In the genomic region with DNA sequence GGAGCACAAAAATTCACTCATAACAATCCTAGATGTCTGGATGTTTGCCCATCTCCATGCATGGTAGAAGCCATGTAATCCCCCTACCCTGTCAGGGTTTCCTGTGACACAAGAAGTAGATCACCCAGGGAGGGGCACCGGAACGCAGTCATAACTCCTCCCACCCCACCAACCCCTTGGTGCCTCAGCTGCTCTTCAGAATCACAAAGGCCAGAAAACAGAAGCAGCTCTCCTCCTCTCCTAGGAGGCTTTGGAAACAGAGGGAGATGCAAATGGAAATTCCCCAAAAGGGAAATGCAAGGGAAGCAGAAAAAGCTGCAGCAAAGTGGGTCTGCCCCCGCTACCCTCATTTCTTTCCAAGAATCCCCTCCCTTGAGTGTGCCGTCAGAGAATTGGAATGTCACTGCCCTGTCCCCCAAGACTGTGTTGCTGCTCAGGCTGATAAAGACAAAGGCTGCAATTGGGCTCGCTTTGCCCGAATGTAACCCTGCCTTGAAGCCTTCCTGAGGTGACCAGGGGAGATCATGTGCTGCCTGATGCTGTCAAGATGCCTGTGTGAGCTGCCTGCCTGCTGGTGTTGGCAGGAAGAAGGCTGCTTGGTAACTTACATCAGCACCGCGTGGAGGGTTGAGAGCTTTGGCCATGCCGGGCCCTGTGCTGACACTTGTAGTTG, we compare ENCODE assay signal across 8 cellular contexts.
DNase-seq lines count a peak whose midpoint lies in the region; ATAC-seq and TF ChIP-seq lines count a peak whose summit lies in the region.

No MANE protein-coding gene starts in this region.

- H3K27ac ChIP-seq in right lobe of liver (peak overlapping the region in 2 of 3 donors; percentile 90 to 92), substantia nigra (ENCODE audit: low read depth, low read length, poor library complexity, severe bottlenecking) (peak overlapping the region; percentile 46), prostate gland (no peak overlapping the region)

- 31% methylated on average over 2 of the region's 9 CpGs for WGBS in right lobe of liver (ENCODE audit: insufficient coverage, low coverage, low lambda C conversion rate, missing lambda C conversion rate)
- 37% methylated on average over 9 of the region's 9 CpGs for WGBS in prostate gland

- H3K36me3 Mint-ChIP-seq in activated CD4-positive, alpha-beta T cell treated with anti-CD3 and anti-CD28 coated beads, Interleukin-2, amount 10 ng/mL, durations not matched to agents 24 days and 14 days (ENCODE audit: low read depth) = no peaks in the 10 kb centered on the region

- H3K36me3 ChIP-seq in right lobe of liver (no peaks in the 10 kb centered on the region), prostate gland (no peaks in the 10 kb centered on the region)

- no peak overlapping the region for H3K27ac Mint-ChIP-seq in activated CD4-positive, alpha-beta T cell treated with anti-CD3 and anti-CD28 coated beads, Interleukin-2, amount 10 ng/mL, durations not matched to agents 24 days and 14 days

- ATAC-seq in right lobe of liver (peak in 3 of 4 donors; percentile 26 to 42 (median 35)), HG03565 (IDR thresholded peaks at IDR 0.05; ENCODE audit: unreplicated experiment) (no peak)

- H3K4me3 ChIP-seq in Jurkat, Clone E6-1 (ENCODE audit: low read length) = peak overlapping the region; percentile 53
- H3K4me3 ChIP-seq in right lobe of liver = no peak overlapping the region
- H3K4me3 ChIP-seq in prostate gland = no peak overlapping the region

- DNase-seq in A172 (ENCODE audit: low spot score) = peak; percentile 100
- peak; percentile 73 for DNase-seq in Jurkat, Clone E6-1 (ENCODE audit: low read depth, low spot score)
- peak; percentile 45 for DNase-seq in dermis blood vessel endothelial cell
- peak; percentile 49 to 69 (median 62) for DNase-seq in right lobe of liver
- DNase-seq in substantia nigra (lab: John Stamatoyannopoulos, UW) = peak in 44 of 49 donors; percentile 3 to 85 (median 50)
- DNase-seq in activated CD4-positive, alpha-beta T cell treated with anti-CD3 and anti-CD28 coated beads, Interleukin-2, amount 10 ng/mL, durations not matched to agents 24 days and 14 days = no peak
- no peak for DNase-seq in prostate gland (ENCODE audit: low spot score)

- H3K4me1 ChIP-seq in right lobe of liver (peaks cover 0 to 14% (median 8%) of the 10 kb centered on the region in 4 donors), prostate gland (replicated peaks) (no peaks in the 10 kb centered on the region)

- TF ChIP-seq POLR2A in right lobe of liver (IDR thresholded peaks at IDR 0.05) = peak; percentile 25
- no peak for TF ChIP-seq POLR2A in prostate gland (IDR thresholded peaks at IDR 0.05)

- no peaks in the 10 kb centered on the region for H3K9me3 Mint-ChIP-seq in activated CD4-positive, alpha-beta T cell treated with anti-CD3 and anti-CD28 coated beads, Interleukin-2, amount 10 ng/mL, durations not matched to agents 24 days and 14 days

- H3K9me3 ChIP-seq in right lobe of liver (no peaks in the 10 kb centered on the region), prostate gland (no peaks in the 10 kb centered on the region)

- intact Hi-C loops in right lobe of liver (cut with DNase I) (loop anchor here in 1 of 2 donors (10.0 kb wide), 1 partner anchor 151 kb away; no protein-coding TSS in a partner anchor), prostate gland (cut with DNase I) (loop anchor here (2.0 to 5.0 kb wide), 3 partner anchors 65 to 126 kb away; a partner anchor contains a TSS)
- intact Hi-C loops in activated CD4-positive, alpha-beta T cell treated with anti-CD3 and anti-CD28 coated beads, Interleukin-2, amount 10 ng/mL, durations not matched to agents 24 days and 14 days (cut with micrococcal nuclease) = loop anchor here (5.0 to 10.0 kb wide), 4 partner anchors 59 to 251 kb away; a partner anchor contains a TSS

- peaks cover 43% of the 10 kb centered on the region for H3K27me3 Mint-ChIP-seq in activated CD4-positive, alpha-beta T cell treated with anti-CD3 and anti-CD28 coated beads, Interleukin-2, amount 10 ng/mL, durations not matched to agents 24 days and 14 days

- TF ChIP-seq CTCF in right lobe of liver (IDR thresholded peaks at IDR 0.05) (no peak), prostate gland (IDR thresholded peaks at IDR 0.05) (no peak)

- H3K27me3 ChIP-seq in right lobe of liver (no peaks in the 10 kb centered on the region), prostate gland (replicated peaks; ENCODE audit: insufficient read depth) (no peaks in the 10 kb centered on the region)

- H3K4me3 Mint-ChIP-seq in activated CD4-positive, alpha-beta T cell treated with anti-CD3 and anti-CD28 coated beads, Interleukin-2, amount 10 ng/mL, durations not matched to agents 24 days and 14 days = no peak overlapping the region

- peaks cover 27% of the 10 kb centered on the region for H3K4me1 Mint-ChIP-seq in activated CD4-positive, alpha-beta T cell treated with anti-CD3 and anti-CD28 coated beads, Interleukin-2, amount 10 ng/mL, durations not matched to agents 24 days and 14 days

Comparison
In these comparisons a context has a peak if more than half of its experiments do, and no peak if none do; other contexts are left out.
1. DNase-seq: peak in A172 (single experiment), Jurkat, Clone E6-1 (single experiment), dermis blood vessel endothelial cell (single experiment), right lobe of liver (3 of 3) and substantia nigra (44 of 49); none in activated CD4-positive, alpha-beta T cell treated with anti-CD3 and anti-CD28 coated beads, Interleukin-2, amount 10 ng/mL, durations not matched to agents 24 days and 14 days (single experiment) and prostate gland (single experiment).
2. H3K27ac ChIP-seq: peak in right lobe of liver (2 of 3) and substantia nigra (single experiment); none in prostate gland (0 of 2).